8 cellular contexts compared by ENCODE assay signal in genomic region chr13:40777166-40777956, GRCh38. TPM values are rescaled to one million over a fixed set of nuclear protein-coding genes. Genes with fewer than 3 reads are reported as not detected.
DNase-seq lines count a peak whose midpoint lies in the region; ATAC-seq and TF ChIP-seq lines count a peak whose summit lies in the region.

No MANE protein-coding gene starts in this region.

- no peaks in the 10 kb centered on the region for H3K9me2 ChIP-seq in MM.1S (replicated peaks; ENCODE audit: insufficient read depth, low read length)

- no peaks in the 10 kb centered on the region for H3K36me3 ChIP-seq in MM.1S (replicated peaks; ENCODE audit: insufficient read depth, low read length)

- H3K9ac ChIP-seq in MM.1S (ENCODE audit: low read length), result no peak overlapping the region

- peak overlapping the region; percentile 45; the same call in 1 of the 2 replicates for H2AFZ ChIP-seq in MM.1S (ENCODE audit: low read length)

- H3K27me3 ChIP-seq in MM.1S (replicated peaks; ENCODE audit: insufficient read depth, low read length), result no peaks in the 10 kb centered on the region

- H3K4me2 ChIP-seq in MM.1S (ENCODE audit: low read depth, low read length), result peak overlapping the region; percentile 41; the same call in 1 of the 2 replicates

- peak; percentile 44 for DNase-seq in A172 (ENCODE audit: low spot score)
- peak; percentile 40 for DNase-seq in MM.1S
- DNase-seq in SKM-1 treated with dmso at 0.1 percent for 144 hours (lab: John Stamatoyannopoulos, UW; ENCODE audit: unreplicated experiment), result peak; percentile 73
- DNase-seq in cerebellar cortex (ENCODE audit: low spot score), result peak; percentile 71
- peak in 1 of 2 donors; percentile 38 for DNase-seq in left colon
- peak; percentile 8 for DNase-seq in stimulated activated naive CD4-positive, alpha-beta T cell treated with Interleukin-2 at 50 U/mL for 16 hours (lab: John Stamatoyannopoulos, UW)

- no peak overlapping the region; the same call in 1 of the 2 replicates for H3K27ac ChIP-seq in MM.1S (ENCODE audit: low read length)

- H3K4me1 ChIP-seq in MM.1S (ENCODE audit: low read length), result peaks cover 4% of the 10 kb centered on the region; the same call in 1 of the 2 replicates

- H3K9me3 ChIP-seq in MM.1S (replicated peaks; ENCODE audit: insufficient read depth, low read length), result no peaks in the 10 kb centered on the region

- intact Hi-C loops in left colon (cut with DNase I, micrococcal nuclease), result no loop called here

- no peaks in the 10 kb centered on the region for H3F3A ChIP-seq in MM.1S (ENCODE audit: insufficient read depth, low read length)

- no peaks in the 10 kb centered on the region for H3K79me2 ChIP-seq in MM.1S (ENCODE audit: low read length)

- no peaks in the 10 kb centered on the region for H4K20me1 ChIP-seq in MM.1S (ENCODE audit: insufficient read depth, low read length)

- no peak overlapping the region for H3K4me3 ChIP-seq in MM.1S (ENCODE audit: low read length)

- peak; percentile 79 for ATAC-seq in HG02588 (IDR thresholded peaks at IDR 0.05; ENCODE audit: unreplicated experiment)
- ATAC-seq in left colon, result peak; percentile 88

- TF ChIP-seq CTCF in GM12872 (IDR thresholded peaks at IDR 0.05; ENCODE audit: insufficient read depth, low read depth, low read length) (peak; percentile 56), MM.1S (IDR thresholded peaks at IDR 0.05; ENCODE audit: low read length) (peak; percentile 50)

RNA-seq across cellular contexts. Expression of gene MRPS31, which starts 6.4 kb away (rescaled TPM):
- 20.7 and 26.1 TPM in 2 replicates for total RNA-seq in A172 (2014; rRNA removed; shearing (Covaris generic))
- total RNA-seq in left colon, result 10 to 100 TPM; 17.6 to 19.0 TPM

RNA-seq across cellular contexts. Expression of gene SLC25A15, which starts 12.1 kb away (rescaled TPM):
- total RNA-seq in A172 (2014; rRNA removed; shearing (Covaris generic)), result 25.3 and 38.5 TPM in 2 replicates
- 10 to 100 TPM in 1 of 2 donors, 1 to 10 TPM in 1; 7.7 to 11.3 TPM for total RNA-seq in left colon
